Comparison of ENCODE assay signal across 18 cellular contexts in genomic region chr22:20571078-20571503, GRCh38.
DNase-seq lines count a peak whose midpoint lies in the region; ATAC-seq and TF ChIP-seq lines count a peak whose summit lies in the region.
"Had no signal": no experiment of that assay in that cellular context is flagged by ENCODE, and none has a peak within 500 bp of the region (broad histone marks: within the 10 kb centered on the region; RNA-seq: fewer than 3 reads in every experiment).

No MANE protein-coding gene starts in this region.

- H3K36me3 ChIP-seq in RWPE2 (ENCODE audit: low read depth) (peaks cover 95% of the 10 kb centered on the region), esophagus squamous epithelium (peaks cover 61 to 96% (median 62%) of the 10 kb centered on the region in 3 donors)

- WGBS in esophagus squamous epithelium, 2 donors = 63 to 64% methylated on average over 3 to 4 of the region's 6 CpGs

- H3K27me3 Mint-ChIP-seq in activated CD8-positive, alpha-beta memory T cell treated with anti-CD3 and anti-CD28 coated beads, Interleukin-2, amount 10 ng/mL, durations not matched to agents 7 days and 5 days = no peaks in the 10 kb centered on the region
- no peaks in the 10 kb centered on the region for H3K27me3 Mint-ChIP-seq in osteocyte (ENCODE audit: unreplicated experiment)
- H3K27me3 Mint-ChIP-seq in activated T-helper 2 cell treated with anti-CD3 and anti-CD28 coated beads, Interferon-gamma antibody, Interleukin-2, Interleukin-4, amounts not matched to agents 10 μg/mL and 5 μg/mL and 100 μg/mL, durations not matched to agents 14 hours and 24 hours and 36 hours (ENCODE audit: low read depth) = no peaks in the 10 kb centered on the region
- H3K27me3 Mint-ChIP-seq in activated T-cell treated with anti-CD3 and anti-CD28 coated beads, Interleukin-2, amount 50 U/mL, for 4 hours (ENCODE audit: low read depth) = no peaks in the 10 kb centered on the region
- H3K27me3 Mint-ChIP-seq: stimulated activated memory B cell treated with anti-CD40 and anti-IgM and Interleukin-4, amounts not matched to agents 10 μg/mL and 1 μg/mL and 100 μg/mL, for 72 hours had no signal

- H3K4me1 ChIP-seq in RWPE2 (ENCODE audit: insufficient read depth, poor library complexity, severe bottlenecking) (peaks cover 40% of the 10 kb centered on the region), esophagus squamous epithelium (peaks cover 28 to 55% (median 41%) of the 10 kb centered on the region in 3 donors)

- intact Hi-C loops in esophagus squamous epithelium (cut with DNase I) = no loop called here
- intact Hi-C loops in activated T-helper 2 cell treated with anti-CD3 and anti-CD28 coated beads, Interferon-gamma antibody, Interleukin-2, Interleukin-4, amounts not matched to agents 10 μg/mL and 5 μg/mL and 100 μg/mL, durations not matched to agents 14 hours and 24 hours and 36 hours (cut with micrococcal nuclease) = no loop called here

- ATAC-seq in activated CD8-positive, alpha-beta memory T cell treated with anti-CD3 and anti-CD28 coated beads, Interleukin-2, amount 10 ng/mL, durations not matched to agents 7 days and 5 days = no peak
- ATAC-seq in RWPE2 (ENCODE audit: low read depth) (no peak), HG02759 (IDR thresholded peaks at IDR 0.05; ENCODE audit: unreplicated experiment) (no peak)
- no peak for ATAC-seq in activated T-cell treated with anti-CD3 and anti-CD28 coated beads, Interleukin-2, amount 50 U/mL, for 4 hours
- ATAC-seq: Panc1; stimulated activated memory B cell treated with anti-CD40 and anti-IgM and Interleukin-4, amounts not matched to agents 10 μg/mL and 1 μg/mL and 100 μg/mL, for 72 hours had no signal

- H3K27ac Mint-ChIP-seq in activated CD8-positive, alpha-beta memory T cell treated with anti-CD3 and anti-CD28 coated beads, Interleukin-2, amount 10 ng/mL, durations not matched to agents 7 days and 5 days = peak overlapping the region; percentile 82
- peak overlapping the region; percentile 96 for H3K27ac Mint-ChIP-seq in osteocyte (ENCODE audit: unreplicated experiment)
- no peak overlapping the region for H3K27ac Mint-ChIP-seq in activated T-helper 2 cell treated with anti-CD3 and anti-CD28 coated beads, Interferon-gamma antibody, Interleukin-2, Interleukin-4, amounts not matched to agents 10 μg/mL and 5 μg/mL and 100 μg/mL, durations not matched to agents 14 hours and 24 hours and 36 hours
- H3K27ac Mint-ChIP-seq: H9, nephron progenitor cell had no signal

- H3K4me3 ChIP-seq in RWPE2 (ENCODE audit: severe bottlenecking) = no peak overlapping the region
- H3K4me3 ChIP-seq in esophagus squamous epithelium = no peak overlapping the region
- H3K4me3 ChIP-seq: BLaER1 treated with 17β-estradiol and CSF1 and Interleukin-3, amounts not matched to agents 10 nM and 100 nM; lung had no signal

- TF ChIP-seq POLR2A in esophagus squamous epithelium (IDR thresholded peaks at IDR 0.05) = no peak

- H3K36me3 Mint-ChIP-seq in activated CD8-positive, alpha-beta memory T cell treated with anti-CD3 and anti-CD28 coated beads, Interleukin-2, amount 10 ng/mL, durations not matched to agents 7 days and 5 days = peaks cover 75% of the 10 kb centered on the region
- peaks cover 53% of the 10 kb centered on the region for H3K36me3 Mint-ChIP-seq in osteocyte (ENCODE audit: unreplicated experiment)
- peaks cover 87% of the 10 kb centered on the region for H3K36me3 Mint-ChIP-seq in activated T-helper 2 cell treated with anti-CD3 and anti-CD28 coated beads, Interferon-gamma antibody, Interleukin-2, Interleukin-4, amounts not matched to agents 10 μg/mL and 5 μg/mL and 100 μg/mL, durations not matched to agents 14 hours and 24 hours and 36 hours (ENCODE audit: low read depth)
- H3K36me3 Mint-ChIP-seq in activated T-cell treated with anti-CD3 and anti-CD28 coated beads, Interleukin-2, amount 50 U/mL, for 4 hours (ENCODE audit: insufficient read depth) = peaks cover 46% of the 10 kb centered on the region

- CTCF ChIA-PET in activated CD8-positive, alpha-beta memory T cell treated with anti-CD3 and anti-CD28 coated beads, Interleukin-2, amount 10 ng/mL, durations not matched to agents 7 days and 5 days (lab: Charles Lee) = interaction anchor here (1.0 to 14.1 kb wide), 12 partner anchors 9 to 152 kb away, joined by 3 to 406 read pairs (median 6); partner anchors contain the start of genes KLHL22 and MED15

- DNase-seq in activated CD8-positive, alpha-beta memory T cell treated with anti-CD3 and anti-CD28 coated beads, Interleukin-2, amount 10 ng/mL, durations not matched to agents 7 days and 5 days = peak; percentile 55
- DNase-seq in activated CD8-positive, alpha-beta memory T cell treated with anti-CD3 and anti-CD28 coated beads, Interleukin-2, amount 50 U/mL, for 4 hours = no peak
- DNase-seq in RWPE2 (ENCODE audit: low spot score) (no peak), esophagus squamous epithelium (lab: John Stamatoyannopoulos, UW) (no peak), osteocyte (ENCODE audit: extremely low spot score, unreplicated experiment) (no peak)
- no peak for DNase-seq in activated T-helper 2 cell treated with anti-CD3 and anti-CD28 coated beads, Interferon-gamma antibody, Interleukin-2, Interleukin-4, amounts not matched to agents 10 μg/mL and 5 μg/mL and 100 μg/mL, durations not matched to agents 14 hours and 24 hours and 36 hours (ENCODE audit: low spot score)
- DNase-seq in activated T-cell treated with anti-CD3 and anti-CD28 coated beads, Interleukin-2, amount 50 U/mL, for 4 hours = no peak
- DNase-seq: amniotic stem cell, foreskin melanocyte, NCI-H2171 had no signal

- peaks cover 63% of the 10 kb centered on the region for H3K4me1 Mint-ChIP-seq in activated CD8-positive, alpha-beta memory T cell treated with anti-CD3 and anti-CD28 coated beads, Interleukin-2, amount 10 ng/mL, durations not matched to agents 7 days and 5 days
- peaks cover 58% of the 10 kb centered on the region for H3K4me1 Mint-ChIP-seq in osteocyte (ENCODE audit: unreplicated experiment)
- H3K4me1 Mint-ChIP-seq in activated T-helper 2 cell treated with anti-CD3 and anti-CD28 coated beads, Interferon-gamma antibody, Interleukin-2, Interleukin-4, amounts not matched to agents 10 μg/mL and 5 μg/mL and 100 μg/mL, durations not matched to agents 14 hours and 24 hours and 36 hours (ENCODE audit: low read depth) = peaks cover 47% of the 10 kb centered on the region
- peaks cover 64% of the 10 kb centered on the region for H3K4me1 Mint-ChIP-seq in activated T-cell treated with anti-CD3 and anti-CD28 coated beads, Interleukin-2, amount 50 U/mL, for 4 hours (ENCODE audit: low read depth)
- H3K4me1 Mint-ChIP-seq: H9, nephron progenitor cell had no signal

- no peaks in the 10 kb centered on the region for H3K9me3 Mint-ChIP-seq in activated CD8-positive, alpha-beta memory T cell treated with anti-CD3 and anti-CD28 coated beads, Interleukin-2, amount 10 ng/mL, durations not matched to agents 7 days and 5 days (ENCODE audit: low read depth)
- H3K9me3 Mint-ChIP-seq in osteocyte (ENCODE audit: unreplicated experiment) = no peaks in the 10 kb centered on the region
- H3K9me3 Mint-ChIP-seq in activated T-helper 2 cell treated with anti-CD3 and anti-CD28 coated beads, Interferon-gamma antibody, Interleukin-2, Interleukin-4, amounts not matched to agents 10 μg/mL and 5 μg/mL and 100 μg/mL, durations not matched to agents 14 hours and 24 hours and 36 hours = no peaks in the 10 kb centered on the region
- H3K9me3 Mint-ChIP-seq in activated T-cell treated with anti-CD3 and anti-CD28 coated beads, Interleukin-2, amount 50 U/mL, for 4 hours = no peaks in the 10 kb centered on the region
- H3K9me3 Mint-ChIP-seq: H9; nephron progenitor cell; stimulated activated memory B cell treated with anti-CD40 and anti-IgM and Interleukin-4, amounts not matched to agents 10 μg/mL and 1 μg/mL and 100 μg/mL, for 72 hours had no signal

- H3K4me3 Mint-ChIP-seq in activated CD8-positive, alpha-beta memory T cell treated with anti-CD3 and anti-CD28 coated beads, Interleukin-2, amount 10 ng/mL, durations not matched to agents 7 days and 5 days = no peak overlapping the region
- no peak overlapping the region for H3K4me3 Mint-ChIP-seq in osteocyte (ENCODE audit: unreplicated experiment)
- H3K4me3 Mint-ChIP-seq in activated T-helper 2 cell treated with anti-CD3 and anti-CD28 coated beads, Interferon-gamma antibody, Interleukin-2, Interleukin-4, amounts not matched to agents 10 μg/mL and 5 μg/mL and 100 μg/mL, durations not matched to agents 14 hours and 24 hours and 36 hours (ENCODE audit: low read depth) = no peak overlapping the region
- no peak overlapping the region for H3K4me3 Mint-ChIP-seq in activated T-cell treated with anti-CD3 and anti-CD28 coated beads, Interleukin-2, amount 50 U/mL, for 4 hours
- H3K4me3 Mint-ChIP-seq: H9; nephron progenitor cell; stimulated activated memory B cell treated with anti-CD40 and anti-IgM and Interleukin-4, amounts not matched to agents 10 μg/mL and 1 μg/mL and 100 μg/mL, for 72 hours had no signal

- H3K9me3 ChIP-seq in RWPE2 (ENCODE audit: severe bottlenecking) (no peaks in the 10 kb centered on the region), esophagus squamous epithelium (no peaks in the 10 kb centered on the region)
- H3K9me3 ChIP-seq: BLaER1 treated with 17β-estradiol and CSF1 and Interleukin-3, amounts not matched to agents 10 nM and 100 nM; SK-N-SH had no signal

- TF ChIP-seq CTCF in RWPE2 (IDR thresholded peaks at IDR 0.05; ENCODE audit: poor library complexity, severe bottlenecking) = no peak
- TF ChIP-seq CTCF in esophagus squamous epithelium (IDR thresholded peaks at IDR 0.05) = no peak
- no peak for TF ChIP-seq CTCF in osteocyte (IDR thresholded peaks at IDR 0.05)

- H3K27me3 ChIP-seq in RWPE2 (ENCODE audit: insufficient read depth, poor library complexity, severe bottlenecking) = no peaks in the 10 kb centered on the region
- no peaks in the 10 kb centered on the region for H3K27me3 ChIP-seq in esophagus squamous epithelium
- H3K27me3 ChIP-seq: BLaER1 treated with 17β-estradiol and CSF1 and Interleukin-3, amounts not matched to agents 10 nM and 100 nM had no signal

- H3K27ac ChIP-seq in RWPE2 (ENCODE audit: poor library complexity, severe bottlenecking) = peak overlapping the region; percentile 84
- H3K27ac ChIP-seq in esophagus squamous epithelium = peak overlapping the region in 3 of 4 donors; percentile 5 to 75 (median 36)
- H3K27ac ChIP-seq: BLaER1 treated with 17β-estradiol and CSF1 and Interleukin-3, amounts not matched to agents 10 nM and 100 nM had no signal
